In genomic region chr19:12806242-12807131, GRCh38 we compare ENCODE assay signal across 8 cellular contexts. TPM values are rescaled to one million over a fixed set of nuclear protein-coding genes. Genes with fewer than 3 reads are reported as not detected.
DNase-seq lines count a peak whose midpoint lies in the region; ATAC-seq, FAIRE-seq and TF ChIP-seq lines count a peak whose summit lies in the region.

RNASEH2A (plus strand) TSS chr19:12806584; CDS start chr19:12806674, 90 bp downstream.

- DNase-seq in NCI-H226 = peak; percentile 89
- DNase-seq in activated CD4-positive, CD25-positive, alpha-beta regulatory T cell treated with anti-CD3 and anti-CD28 coated beads, Interleukin-2, amount 50 U/mL, for 16 hours (ENCODE audit: low read depth, low spot score) = peak; percentile 72
- peak; percentile 75 to 76 for DNase-seq in cerebellar nuclear complex (lab: John Stamatoyannopoulos, UW)
- DNase-seq in kidney = peak; percentile 96
- DNase-seq in stimulated activated CD4-positive, alpha-beta T cell treated with anti-CD3 and anti-CD28 coated beads, Interleukin-15, amount 100 ng/mL, for 1 hour (ENCODE audit: low read depth in 1 of 2, low spot score in 1 of 2) = peak; percentile 75 to 84

- no peaks in the 10 kb centered on the region for H3K9me3 ChIP-seq in kidney (ENCODE audit: control insufficient read depth in 1 of 2, low read length in 2 of 2)

- ATAC-seq in GM18511 (IDR thresholded peaks at IDR 0.05; ENCODE audit: unreplicated experiment) = peak; percentile 75
- peak; percentile 78 for ATAC-seq in HG03108 (IDR thresholded peaks at IDR 0.05; ENCODE audit: unreplicated experiment)

- H3K27ac ChIP-seq in 22Rv1 = peak within 1 kb of the TSS; percentile 75
- H3K27ac ChIP-seq in kidney (ENCODE audit: low read depth in 2 of 2, low read length in 2 of 2) = peak within 1 kb of the TSS in 1 of 2 donors; percentile 32

- H3K4me1 ChIP-seq in kidney (ENCODE audit: control insufficient read depth in 1 of 2, insufficient read depth in 1 of 2, low read depth in 1 of 2, low read length in 2 of 2) = peaks cover 10 to 13% of the 10 kb centered on the region in 2 donors

- no peak for FAIRE-seq in kidney (lab: Jason Lieb, UNC)

- peak within 1 kb of the TSS; percentile 74 to 82 for H3K4me3 ChIP-seq in kidney (ENCODE audit: low read length in 2 of 2)

- intact Hi-C loops in kidney (cut with DNase I) = no loop called here

- peak within 1 kb of the TSS; percentile 73 to 87 for H3K9ac ChIP-seq in kidney (ENCODE audit: low read length in 2 of 2)

- no peaks in the 10 kb centered on the region for H3K36me3 ChIP-seq in kidney (ENCODE audit: control insufficient read depth in 1 of 2, insufficient read depth in 2 of 2, low read length in 2 of 2)

- TF ChIP-seq CTCF in 22Rv1 (IDR thresholded peaks at IDR 0.05) (no peak), kidney (IDR thresholded peaks at IDR 0.05; ENCODE audit: borderline replicate concordance, extremely low read depth, insufficient read depth) (no peak)

RNA-seq across cellular contexts. Expression of gene RNASEH2A, which starts in this region (rescaled TPM):
- 7.9 TPM for total RNA-seq in kidney
- 1.3 TPM for polyA plus RNA-seq in kidney (ENCODE audit: insufficient read depth, low read depth, low replicate concordance)
